In the genomic region with DNA sequence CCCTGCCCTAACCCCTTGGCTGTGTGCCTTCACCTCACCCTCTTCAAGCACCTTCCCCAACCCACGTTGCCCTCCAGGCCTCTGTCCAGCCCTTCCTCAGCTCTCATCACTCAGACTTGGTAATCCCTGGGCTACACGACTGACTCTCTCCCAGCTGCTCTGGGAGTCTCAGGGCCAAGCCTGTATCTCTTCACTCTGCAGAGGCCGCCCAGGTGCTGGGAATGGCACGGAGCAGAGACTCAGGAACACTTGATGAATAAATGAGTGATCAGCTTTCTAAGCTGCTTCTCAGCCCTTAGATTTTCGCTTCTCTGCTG, we compare ENCODE assay signal across 2 cellular contexts.
TF ChIP-seq lines count a peak whose summit lies in the region.

No MANE protein-coding gene starts in this region.

TF ChIP-seq in IMR-90, 13 proteins besides CTCF, POLR2A, EP300 and RAD21:
- TF ChIP-seq CHD1 (IDR thresholded peaks at IDR 0.05; ENCODE audit: low read depth, low read length) (no peak), RCOR1 (IDR thresholded peaks at IDR 0.05; ENCODE audit: insufficient replicate concordance, low read length) (no peak), MAFK (IDR thresholded peaks at IDR 0.05; ENCODE audit: low read depth, low read length) (no peak), CEBPB (IDR thresholded peaks at IDR 0.05; ENCODE audit: low read depth, low read length) (no peak), MXI1 (IDR thresholded peaks at IDR 0.05; ENCODE audit: borderline replicate concordance, low read depth, low read length) (no peak), NFE2L2 (IDR thresholded peaks at IDR 0.05; ENCODE audit: low read depth, low read length) (no peak), SMC3 (IDR thresholded peaks at IDR 0.05; ENCODE audit: low read depth, low read length) (no peak), RFX5 (IDR thresholded peaks at IDR 0.05; ENCODE audit: low read depth, low read length) (no peak), FOS (IDR thresholded peaks at IDR 0.05; ENCODE audit: low read depth, low read length) (no peak), BHLHE40 (IDR thresholded peaks at IDR 0.05; ENCODE audit: low read depth, low read length) (no peak), MAZ (IDR thresholded peaks at IDR 0.05; ENCODE audit: borderline replicate concordance, low read depth, low read length) (no peak)
- TF ChIP-seq, protein P1, sequence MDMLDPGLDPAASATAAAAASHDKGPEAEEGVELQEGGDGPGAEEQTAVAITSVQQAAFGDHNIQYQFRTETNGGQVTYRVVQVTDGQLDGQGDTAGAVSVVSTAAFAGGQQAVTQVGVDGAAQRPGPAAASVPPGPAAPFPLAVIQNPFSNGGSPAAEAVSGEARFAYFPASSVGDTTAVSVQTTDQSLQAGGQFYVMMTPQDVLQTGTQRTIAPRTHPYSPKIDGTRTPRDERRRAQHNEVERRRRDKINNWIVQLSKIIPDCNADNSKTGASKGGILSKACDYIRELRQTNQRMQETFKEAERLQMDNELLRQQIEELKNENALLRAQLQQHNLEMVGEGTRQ (IDR thresholded peaks at IDR 0.05; ENCODE audit: low read depth, low read length), result no peak
- TF ChIP-seq, protein P2, sequence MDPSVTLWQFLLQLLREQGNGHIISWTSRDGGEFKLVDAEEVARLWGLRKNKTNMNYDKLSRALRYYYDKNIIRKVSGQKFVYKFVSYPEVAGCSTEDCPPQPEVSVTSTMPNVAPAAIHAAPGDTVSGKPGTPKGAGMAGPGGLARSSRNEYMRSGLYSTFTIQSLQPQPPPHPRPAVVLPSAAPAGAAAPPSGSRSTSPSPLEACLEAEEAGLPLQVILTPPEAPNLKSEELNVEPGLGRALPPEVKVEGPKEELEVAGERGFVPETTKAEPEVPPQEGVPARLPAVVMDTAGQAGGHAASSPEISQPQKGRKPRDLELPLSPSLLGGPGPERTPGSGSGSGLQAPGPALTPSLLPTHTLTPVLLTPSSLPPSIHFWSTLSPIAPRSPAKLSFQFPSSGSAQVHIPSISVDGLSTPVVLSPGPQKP (IDR thresholded peaks at IDR 0.05; ENCODE audit: borderline replicate concordance, low read depth, low read length), result no peak

TF ChIP-seq in K562, 482 proteins besides CTCF, POLR2A, EP300 and RAD21:
- no peak for TF ChIP-seq RHOXF2B (CRISPR knock-in tag; conservative IDR thresholded peaks at IDR 0.05)
